In genomic region chr17:50346313-50347086, GRCh38 we compare ENCODE assay signal across 8 cellular contexts. TPM values are rescaled to one million over a fixed set of nuclear protein-coding genes. Genes with fewer than 3 reads are reported as not detected.
DNase-seq lines count a peak whose midpoint lies in the region; ATAC-seq, FAIRE-seq and TF ChIP-seq lines count a peak whose summit lies in the region.

No MANE protein-coding gene starts in this region.

- WGBS in GM12878 (ENCODE audit: insufficient coverage, insufficient replicate concordance, low lambda C conversion rate, missing lambda C conversion rate): 1% methylated on average over 42 of the region's 55 CpGs

- POLR2A ChIA-PET in RWPE1 (lab: Yijun Ruan, JAX; ENCODE audit: low non-redundant PET): interaction anchor here (1.5 kb wide), 1 partner anchor 55 kb away, joined by 3 read pairs; no protein-coding TSS in a partner anchor
- POLR2A ChIA-PET in GM12878 (lab: Charles Lee): interaction anchor here (0.7 to 1.2 kb wide), 8 partner anchors 10 to 195 kb away, joined by 3 to 6 read pairs (median 4); partner anchors contain the start of gene EME1

- FAIRE-seq in GM12878 (lab: Jason Lieb, UNC) (no peak), kidney (lab: Jason Lieb, UNC) (no peak)

- H3K36me3 ChIP-seq in GM12878 (ENCODE audit: control insufficient read depth in 2 of 2, insufficient read depth in 2 of 2, low read length in 1 of 2) (no peaks in the 10 kb centered on the region; a peak in 2 of 4 replicates), kidney (ENCODE audit: control insufficient read depth in 1 of 2, insufficient read depth in 2 of 2, low read length in 2 of 2) (no peaks in the 10 kb centered on the region)

- TF ChIP-seq RAD21 in GM12878 (IDR thresholded peaks at IDR 0.05; ENCODE audit: insufficient read depth, low read depth, low read length): no peak

- peak; percentile 4; the same call in 1 of the 2 replicates for TF ChIP-seq POLR2A in GM12878 (IDR thresholded peaks at IDR 0.05; ENCODE audit: low read depth, low read length)

- peak; percentile 83 for DNase-seq in activated effector memory CD4-positive, alpha-beta T cell treated with anti-CD3 and anti-CD28 coated beads, Interleukin-2, amount 50 U/mL, for 16 hours
- DNase-seq in activated effector memory CD4-positive, alpha-beta T cell treated with Interleukin-2 at 50 U/mL for 16 hours: no peak
- DNase-seq in RWPE1 (ENCODE audit: low spot score) (peak; percentile 35), GM12878 (ENCODE audit: low read depth, low spot score) (no peak), kidney (peak; percentile 88), SHP77 treated with DMSO at 0.1 percent for 48 hours (lab: John Stamatoyannopoulos, UW) (no peak)
- DNase-seq in stimulated activated CD4-positive, alpha-beta T cell treated with anti-CD3 and anti-CD28 coated beads, Interleukin-1b, Interleukin-23, amount 100 ng/mL, for 4 hours (ENCODE audit: low read depth in 2 of 2): peak; percentile 20 to 42

- in situ Hi-C loops in GM12878 (cut with MboI): no loop called here

- CTCF ChIA-PET in RWPE1 (lab: Yijun Ruan, JAX) (interaction anchor here (0.8 to 1.0 kb wide), 2 partner anchors 49 to 51 kb away, joined by 3 read pairs; no protein-coding TSS in a partner anchor), GM12878 (lab: Yijun Ruan, JAX) (interaction anchor here (0.7 to 8.0 kb wide), 8 partner anchors 8 to 177 kb away, joined by 3 to 68 read pairs (median 4); partner anchors contain the start of gene LRRC59)

- H3K4me1 ChIP-seq in GM12878 (ENCODE audit: control insufficient read depth, insufficient read depth, low read length): peaks cover 3% of the 10 kb centered on the region
- H3K4me1 ChIP-seq in kidney (ENCODE audit: control insufficient read depth in 1 of 2, insufficient read depth in 1 of 2, low read depth in 1 of 2, low read length in 2 of 2): peaks cover 9 to 11% of the 10 kb centered on the region in 2 donors

- TF ChIP-seq EP300 in GM12878 (IDR thresholded peaks at IDR 0.05; ENCODE audit: borderline replicate concordance in 1 of 2, control insufficient read depth in 1 of 2, low read depth in 2 of 2, low read length in 2 of 2): no peak

- peak overlapping the region; percentile 59 for H2AFZ ChIP-seq in GM12878 (ENCODE audit: control insufficient read depth, low read depth, low read length)

- ATAC-seq in HG02885 (IDR thresholded peaks at IDR 0.05; ENCODE audit: poor library complexity, unreplicated experiment) (peak; percentile 49), GM12878 (peak; percentile 68)

- intact Hi-C loops in GM12878 (cut with micrococcal nuclease; ENCODE audit: unreplicated experiment): loop anchor here (1.0 to 5.0 kb wide), 3 partner anchors 39 to 146 kb away; partner anchors contain the start of gene RSAD1
- intact Hi-C loops in kidney (cut with DNase I): no loop called here

- RAD21 ChIA-PET in GM12878 (lab: Charles Lee; ENCODE audit: unreplicated experiment): interaction anchor here (1.0 to 1.6 kb wide), 8 partner anchors 16 to 177 kb away, joined by 3 to 6 read pairs (median 4); partner anchors contain the start of gene COL1A1

- H3K9ac ChIP-seq in GM12878 (ENCODE audit: control insufficient read depth, insufficient read depth, low read length): peak overlapping the region; percentile 83
- peak overlapping the region; percentile 26 to 85 for H3K9ac ChIP-seq in kidney (ENCODE audit: low read length in 2 of 2)

- no peaks in the 10 kb centered on the region for H3K27me3 ChIP-seq in GM12878 (replicated peaks in 1 of 2; ENCODE audit: control insufficient read depth in 2 of 2, insufficient read depth in 2 of 2, low read length in 1 of 2)

- TF ChIP-seq CTCF in RWPE1 (conservative IDR thresholded peaks at IDR 0.05; ENCODE audit: low read depth) (no peak), GM12878 (IDR thresholded peaks at IDR 0.05 in 2 of 3, conservative IDR thresholded peaks at IDR 0.05 in 1 of 3; ENCODE audit: control insufficient read depth in 2 of 3, extremely low read depth in 1 of 3, insufficient read depth in 1 of 3, low read depth in 3 of 3, low read length in 3 of 3) (no peak), kidney (IDR thresholded peaks at IDR 0.05; ENCODE audit: borderline replicate concordance, extremely low read depth, insufficient read depth) (no peak)

- peaks cover 5% of the 10 kb centered on the region for H3K79me2 ChIP-seq in GM12878 (ENCODE audit: control insufficient read depth, insufficient read depth, low read length)

- H4K20me1 ChIP-seq in GM12878 (ENCODE audit: control insufficient read depth, insufficient read depth): no peaks in the 10 kb centered on the region

- no peaks in the 10 kb centered on the region; the same call in 2 of the 3 replicates for H3K9me3 ChIP-seq in GM12878 (replicated peaks; ENCODE audit: control insufficient read depth, insufficient read depth, low read length)
- no peaks in the 10 kb centered on the region for H3K9me3 ChIP-seq in kidney (ENCODE audit: control insufficient read depth in 1 of 2, low read length in 2 of 2)

- no TSS peak for BruUV-seq in GM12878 (replicated peaks; lab: Mats Ljungman, UMichigan)

- peak overlapping the region; percentile 89 for H3K4me2 ChIP-seq in GM12878 (ENCODE audit: control insufficient read depth, insufficient read depth)

- SMC1A ChIA-PET in GM12878 (lab: Charles Lee; ENCODE audit: uncharacterized antibody, unreplicated experiment): interaction anchor here (0.9 to 3.3 kb wide), 6 partner anchors 11 to 75 kb away, joined by 3 to 17 read pairs (median 4); no protein-coding TSS in a partner anchor

- H3K4me3 ChIP-seq in GM12878 (peak overlapping the region; percentile 85), kidney (ENCODE audit: low read length in 2 of 2) (peak overlapping the region; percentile 69 to 75)

- H3K27ac ChIP-seq in RWPE1 (peak overlapping the region; percentile 81), GM12878 (ENCODE audit: control insufficient read depth, insufficient read depth) (peak overlapping the region; percentile 59), kidney (ENCODE audit: low read depth in 2 of 2, low read length in 2 of 2) (no peak overlapping the region)

RNA-seq across cellular contexts. Expression of gene XYLT2, which starts 0.6 kb away (rescaled TPM):
- total RNA-seq in GM12878 (2013; cell fraction: nucleolus; rRNA removed): 47.5 and 54.0 TPM in 2 replicates
- total RNA-seq in GM12878 (2014; rRNA removed) (19.0 and 20.6 TPM in 2 replicates), GM12878 (2014; rRNA removed; fragmentation: Illumina TruSeq; extraction: Trizol) (5.9 and 7.2 TPM in 2 replicates), GM12878 (2021) (19.0 and 20.1 TPM in 2 replicates), kidney (30.0 TPM)
- polyA plus RNA-seq in GM12878 (2011; ENCODE audit: low read depth): 3.8 TPM
- polyA plus RNA-seq in GM12878 (2011; rRNA removed) (7.6 and 17.0 TPM in 2 replicates), GM12878 (2014; fragmentation: Illumina TruSeq; extraction: Trizol) (1.9 and 5.8 TPM in 2 replicates), GM12878 (2014; fragmentation: Nextera tagmentation; extraction: Ambion mirVana) (1 to 10 TPM in 1 of 2 experiments, under 1 TPM in 1; 0.82 to 1.5 TPM), GM12878 (2014; rRNA removed) (15.3 and 17.9 TPM in 2 replicates), GM12878 (2016; fragmentation: Nextera tagmentation; extraction: Ambion mirVana) (10 to 100 TPM; 11.2 to 14.7 TPM), kidney (ENCODE audit: insufficient read depth, low read depth, low replicate concordance) (21.2 TPM)
- 16.8 and 25.9 TPM in 2 replicates for polyA plus RNA-seq in GM12878 (2011; cell fraction: cytosol; rRNA removed)
- polyA plus RNA-seq in GM12878 (2011; cell fraction: nucleus; rRNA removed): 49.6 and 54.4 TPM in 2 replicates
- 10.1 and 10.7 TPM in 2 replicates for polyA plus RNA-seq in GM12878 (2012)
- 19.5 and 36.3 TPM in 2 replicates for polyA minus RNA-seq in GM12878 (2011; rRNA and poly(A)+ RNA removed)
- 15.2 and 16.1 TPM in 2 replicates for polyA minus RNA-seq in GM12878 (2011; cell fraction: cytosol; rRNA and poly(A)+ RNA removed)
- 13.2 and 20.3 TPM in 2 replicates for polyA minus RNA-seq in GM12878 (2011; cell fraction: nucleus; rRNA and poly(A)+ RNA removed)

RNA-seq across cellular contexts. Expression of gene MRPL27, which starts 26.5 kb away (rescaled TPM):
- 42.6 and 54.2 TPM in 2 replicates for total RNA-seq in GM12878 (2013; cell fraction: nucleolus; rRNA removed)
- 79.4 and 88.6 TPM in 2 replicates for total RNA-seq in GM12878 (2014; rRNA removed)
- total RNA-seq in GM12878 (2014; rRNA removed; fragmentation: Illumina TruSeq; extraction: Trizol): 104 TPM in 2 replicates
- total RNA-seq in GM12878 (2021): 83.0 and 87.9 TPM in 2 replicates
- polyA plus RNA-seq in GM12878 (2011; ENCODE audit: low read depth): 68.9 TPM
- 109 and 154 TPM in 2 replicates for polyA plus RNA-seq in GM12878 (2011; rRNA removed)
- 185 and 201 TPM in 2 replicates for polyA plus RNA-seq in GM12878 (2011; cell fraction: cytosol; rRNA removed)
- 74.8 and 78.7 TPM in 2 replicates for polyA plus RNA-seq in GM12878 (2011; cell fraction: nucleus; rRNA removed)
- 52.5 and 54.3 TPM in 2 replicates for polyA plus RNA-seq in GM12878 (2012)
- polyA plus RNA-seq in GM12878 (2014; fragmentation: Illumina TruSeq; extraction: Trizol): 95.2 and 101 TPM in 2 replicates
- polyA plus RNA-seq in GM12878 (2014; fragmentation: Nextera tagmentation; extraction: Ambion mirVana): 100 to 1,000 TPM; 380 to 390 TPM
- polyA plus RNA-seq in GM12878 (2014; rRNA removed): 102 and 109 TPM in 2 replicates
- 100 to 1,000 TPM; 224 to 244 TPM for polyA plus RNA-seq in GM12878 (2016; fragmentation: Nextera tagmentation; extraction: Ambion mirVana)
- polyA minus RNA-seq in GM12878 (2011; rRNA and poly(A)+ RNA removed): 80.9 and 89.4 TPM in 2 replicates
- 18.0 and 19.5 TPM in 2 replicates for polyA minus RNA-seq in GM12878 (2011; cell fraction: cytosol; rRNA and poly(A)+ RNA removed)
- 29.4 and 44.1 TPM in 2 replicates for polyA minus RNA-seq in GM12878 (2011; cell fraction: nucleus; rRNA and poly(A)+ RNA removed)
- total RNA-seq in kidney: 54.0 TPM
- polyA plus RNA-seq in kidney (ENCODE audit: insufficient read depth, low read depth, low replicate concordance): 227 TPM

RNA-seq across cellular contexts. Expression of gene EME1, which starts 26.5 kb away (rescaled TPM):
- 21.7 and 26.6 TPM in 2 replicates for total RNA-seq in GM12878 (2013; cell fraction: nucleolus; rRNA removed)
- total RNA-seq in GM12878 (2014; rRNA removed): 17.7 and 19.7 TPM in 2 replicates
- 18.1 and 20.6 TPM in 2 replicates for total RNA-seq in GM12878 (2014; rRNA removed; fragmentation: Illumina TruSeq; extraction: Trizol)
- total RNA-seq in GM12878 (2021): 16.8 and 20.8 TPM in 2 replicates
- 10.7 TPM for polyA plus RNA-seq in GM12878 (2011; ENCODE audit: low read depth)
- 31.3 and 31.8 TPM in 2 replicates for polyA plus RNA-seq in GM12878 (2011; rRNA removed)
- 22.9 and 24.6 TPM in 2 replicates for polyA plus RNA-seq in GM12878 (2011; cell fraction: cytosol; rRNA removed)
- 95.0 and 154 TPM in 2 replicates for polyA plus RNA-seq in GM12878 (2011; cell fraction: nucleus; rRNA removed)
- 20.0 and 25.2 TPM in 2 replicates for polyA plus RNA-seq in GM12878 (2012)
- 23.2 and 26.9 TPM in 2 replicates for polyA plus RNA-seq in GM12878 (2014; fragmentation: Illumina TruSeq; extraction: Trizol)
- 10 to 100 TPM; 13.8 to 16.7 TPM for polyA plus RNA-seq in GM12878 (2014; fragmentation: Nextera tagmentation; extraction: Ambion mirVana)
- polyA plus RNA-seq in GM12878 (2014; rRNA removed): 22.9 and 23.7 TPM in 2 replicates
- 10 to 100 TPM; 32.6 to 40.5 TPM for polyA plus RNA-seq in GM12878 (2016; fragmentation: Nextera tagmentation; extraction: Ambion mirVana)
- 14.3 and 16.9 TPM in 2 replicates for polyA minus RNA-seq in GM12878 (2011; rRNA and poly(A)+ RNA removed)
- 4.4 and 5.9 TPM in 2 replicates for polyA minus RNA-seq in GM12878 (2011; cell fraction: cytosol; rRNA and poly(A)+ RNA removed)
- 11.7 and 13.2 TPM in 2 replicates for polyA minus RNA-seq in GM12878 (2011; cell fraction: nucleus; rRNA and poly(A)+ RNA removed)
- 1.0 TPM for total RNA-seq in kidney
- not detected for polyA plus RNA-seq in kidney (ENCODE audit: insufficient read depth, low read depth, low replicate concordance)

RNA-seq across cellular contexts. Expression of gene LRRC59, which starts 50.8 kb away (rescaled TPM):
- total RNA-seq in GM12878 (2013; cell fraction: nucleolus; rRNA removed): 44.7 and 47.5 TPM in 2 replicates
- total RNA-seq in GM12878 (2014; rRNA removed): 64.3 and 72.4 TPM in 2 replicates
- total RNA-seq in GM12878 (2014; rRNA removed; fragmentation: Illumina TruSeq; extraction: Trizol): 49.2 and 54.2 TPM in 2 replicates
- total RNA-seq in GM12878 (2021): 79.2 and 82.2 TPM in 2 replicates
- polyA plus RNA-seq in GM12878 (2011; ENCODE audit: low read depth): 37.4 TPM
- polyA plus RNA-seq in GM12878 (2011; rRNA removed): 34.1 and 53.4 TPM in 2 replicates
- 40.1 and 42.1 TPM in 2 replicates for polyA plus RNA-seq in GM12878 (2011; cell fraction: cytosol; rRNA removed)
- polyA plus RNA-seq in GM12878 (2011; cell fraction: nucleus; rRNA removed): 34.9 and 44.1 TPM in 2 replicates
- 43.8 and 56.7 TPM in 2 replicates for polyA plus RNA-seq in GM12878 (2012)
- 59.2 and 70.4 TPM in 2 replicates for polyA plus RNA-seq in GM12878 (2014; fragmentation: Illumina TruSeq; extraction: Trizol)
- 10 to 100 TPM in 1 of 2 experiments, 1 to 10 TPM in 1; 8.8 to 17.9 TPM for polyA plus RNA-seq in GM12878 (2014; fragmentation: Nextera tagmentation; extraction: Ambion mirVana)
- 55.7 and 63.3 TPM in 2 replicates for polyA plus RNA-seq in GM12878 (2014; rRNA removed)
- polyA plus RNA-seq in GM12878 (2016; fragmentation: Nextera tagmentation; extraction: Ambion mirVana): 10 to 100 TPM; 75.5 to 81.2 TPM
- 53.7 and 74.0 TPM in 2 replicates for polyA minus RNA-seq in GM12878 (2011; rRNA and poly(A)+ RNA removed)
- 17.4 and 25.3 TPM in 2 replicates for polyA minus RNA-seq in GM12878 (2011; cell fraction: cytosol; rRNA and poly(A)+ RNA removed)
- 22.2 and 37.4 TPM in 2 replicates for polyA minus RNA-seq in GM12878 (2011; cell fraction: nucleus; rRNA and poly(A)+ RNA removed)
- total RNA-seq in kidney: 61.7 TPM
- polyA plus RNA-seq in kidney (ENCODE audit: insufficient read depth, low read depth, low replicate concordance): 37.0 TPM

Comparison
In these comparisons a context has a peak if more than half of its experiments do, and no peak if none do; other contexts are left out.
1. DNase-seq: peak in activated effector memory CD4-positive, alpha-beta T cell treated with anti-CD3 and anti-CD28 coated beads, Interleukin-2, amount 50 U/mL, for 16 hours (single experiment), RWPE1 (single experiment), kidney (single experiment) and stimulated activated CD4-positive, alpha-beta T cell treated with anti-CD3 and anti-CD28 coated beads, Interleukin-1b, Interleukin-23, amount 100 ng/mL, for 4 hours (2 of 2); none in activated effector memory CD4-positive, alpha-beta T cell treated with Interleukin-2 at 50 U/mL for 16 hours (single experiment), GM12878 (single experiment) and SHP77 treated with DMSO at 0.1 percent for 48 hours (single experiment).
2. H3K27ac ChIP-seq: peak in RWPE1 (single experiment) and GM12878 (single experiment); none in kidney (0 of 2).